In the genomic region with DNA sequence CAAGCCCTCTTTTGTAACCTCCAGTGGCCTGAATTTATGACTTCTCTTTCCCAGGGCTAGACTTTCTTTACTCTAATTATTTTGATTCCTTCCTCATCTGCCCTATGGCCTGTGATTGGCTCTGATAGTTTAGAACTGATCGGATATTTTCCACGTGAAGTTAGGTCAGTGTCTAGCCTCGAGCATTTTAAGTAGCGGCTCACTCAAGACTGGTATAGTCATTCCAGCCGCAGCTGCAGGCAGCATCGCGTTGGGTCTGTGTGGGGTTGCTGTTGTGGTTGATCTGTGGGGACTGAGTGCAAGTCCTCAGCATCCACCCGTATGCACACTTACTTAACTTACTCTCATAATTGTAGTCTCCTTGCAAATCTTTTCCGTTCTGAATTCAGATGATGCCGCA, we compare ENCODE assay signal across 26 cellular contexts.
"Had no signal": no experiment of that assay in that cellular context is flagged by ENCODE, and none has a peak within 500 bp of the region (broad histone marks: within the 10 kb centered on the region; RNA-seq: fewer than 3 reads in every experiment).

No MANE protein-coding gene starts in this region.

- DNase-seq: activated B cell treated with CpG ODN at 0.5 μM for 24 hours; activated CD4-positive, alpha-beta T cell treated with anti-CD3 and anti-CD28 coated beads, Interleukin-2, amount 50 U/mL, for 1 hour; activated CD8-positive, alpha-beta T cell treated with anti-CD3 and anti-CD28 coated beads for 36 hours; activated gamma-delta T cell treated with Interleukin-2 at 50 U/mL for 16 hours; activated naive CD4-positive, alpha-beta T cell treated with anti-CD3 and anti-CD28 coated beads, Interleukin-2, amount 50 U/mL, for 16 hours; activated T-cell treated with anti-CD3 and anti-CD28 coated beads, Interleukin-2, amount 50 U/mL, for 4 hours; amygdala; central memory CD4-positive, alpha-beta T cell; dermis blood vessel endothelial cell; effector CD4-positive, alpha-beta T cell; hippocampal formation; left cardiac atrium; mammary epithelial cell; sigmoid colon; stimulated activated CD4-positive, alpha-beta T cell treated with anti-CD3 and anti-CD28 coated beads, Interleukin-1b, Interleukin-23, amount 100 ng/mL, for 48 hours; stimulated activated CD4-positive, alpha-beta T cell treated with anti-CD3 and anti-CD28 coated beads, Interleukin-4, amount 100 ng/mL, for 4 hours; stimulated activated CD8-positive, alpha-beta memory T cell treated with anti-CD3 and anti-CD28 coated beads, Interleukin-4, amount 100 ng/mL, for 48 hours; stimulated activated naive B cell treated with anti-CD40 and anti-IgM and Interleukin-4, amounts not matched to agents 10 μg/mL and 1 μg/mL and 100 μg/mL, for 72 hours; stomach had no signal

- H3K27me3 Mint-ChIP-seq: activated B cell treated with CpG ODN at 0.5 μM for 24 hours; activated CD8-positive, alpha-beta T cell treated with anti-CD3 and anti-CD28 coated beads for 36 hours; stimulated activated naive B cell treated with anti-CD40 and anti-IgM and Interleukin-4, amounts not matched to agents 10 μg/mL and 1 μg/mL and 100 μg/mL, for 72 hours had no signal

- H3K4me3 ChIP-seq: breast epithelium, gastrocnemius medialis, sigmoid colon, smooth muscle cell, stomach had no signal

- H3K36me3 Mint-ChIP-seq: stimulated activated naive B cell treated with anti-CD40 and anti-IgM and Interleukin-4, amounts not matched to agents 10 μg/mL and 1 μg/mL and 100 μg/mL, for 72 hours had no signal

- H3K36me3 ChIP-seq: breast epithelium, gastrocnemius medialis, neutrophil, sigmoid colon had no signal

- H3K4me1 Mint-ChIP-seq: activated B cell treated with CpG ODN at 0.5 μM for 24 hours; activated T-helper 17 cell treated with anti-CD3 and anti-CD28 coated beads, Interleukin-2, amount 50 U/mL, for 72 hours; stimulated activated naive B cell treated with anti-CD40 and anti-IgM and Interleukin-4, amounts not matched to agents 10 μg/mL and 1 μg/mL and 100 μg/mL, for 72 hours had no signal

- ATAC-seq: activated CD8-positive, alpha-beta T cell treated with anti-CD3 and anti-CD28 coated beads for 36 hours; activated T-cell treated with anti-CD3 and anti-CD28 coated beads, Interleukin-2, amount 50 U/mL, for 4 hours; activated T-helper 17 cell treated with anti-CD3 and anti-CD28 coated beads, Interleukin-2, amount 50 U/mL, for 72 hours; stimulated activated naive B cell treated with anti-CD40 and anti-IgM and Interleukin-4, amounts not matched to agents 10 μg/mL and 1 μg/mL and 100 μg/mL, for 72 hours had no signal

- H3K4me1 ChIP-seq: breast epithelium had no signal

- H3K4me3 Mint-ChIP-seq: activated B cell treated with CpG ODN at 0.5 μM for 24 hours; activated CD8-positive, alpha-beta T cell treated with anti-CD3 and anti-CD28 coated beads for 36 hours; activated T-cell treated with anti-CD3 and anti-CD28 coated beads, Interleukin-2, amount 50 U/mL, for 4 hours; activated T-helper 17 cell treated with anti-CD3 and anti-CD28 coated beads, Interleukin-2, amount 50 U/mL, for 72 hours; nephron; stimulated activated naive B cell treated with anti-CD40 and anti-IgM and Interleukin-4, amounts not matched to agents 10 μg/mL and 1 μg/mL and 100 μg/mL, for 72 hours; T-helper 2 cell treated with Interferon-gamma antibody and Interleukin-4, amounts not matched to agents 5 μg/mL and 100 μg/mL, for 36 hours had no signal

- H3K27ac ChIP-seq: neutrophil had no signal

- H3K9me3 Mint-ChIP-seq: activated CD8-positive, alpha-beta T cell treated with anti-CD3 and anti-CD28 coated beads for 36 hours; activated T-cell treated with anti-CD3 and anti-CD28 coated beads, Interleukin-2, amount 50 U/mL, for 4 hours; activated T-helper 17 cell treated with anti-CD3 and anti-CD28 coated beads, Interleukin-2, amount 50 U/mL, for 72 hours; nephron; T-helper 2 cell treated with Interferon-gamma antibody and Interleukin-4, amounts not matched to agents 5 μg/mL and 100 μg/mL, for 36 hours had no signal

- H3K9me3 ChIP-seq: breast epithelium, gastrocnemius medialis, neutrophil, sigmoid colon, stomach had no signal

- H3K27me3 ChIP-seq: breast epithelium, gastrocnemius medialis, neutrophil, sigmoid colon, stomach had no signal

- H3K27ac Mint-ChIP-seq: activated B cell treated with CpG ODN at 0.5 μM for 24 hours; activated CD8-positive, alpha-beta T cell treated with anti-CD3 and anti-CD28 coated beads for 36 hours; activated T-helper 17 cell treated with anti-CD3 and anti-CD28 coated beads, Interleukin-2, amount 50 U/mL, for 72 hours; nephron; stimulated activated naive B cell treated with anti-CD40 and anti-IgM and Interleukin-4, amounts not matched to agents 10 μg/mL and 1 μg/mL and 100 μg/mL, for 72 hours; T-helper 2 cell treated with Interferon-gamma antibody and Interleukin-4, amounts not matched to agents 5 μg/mL and 100 μg/mL, for 36 hours had no signal
